1 cellular context compared by ENCODE assay signal in the genomic region with DNA sequence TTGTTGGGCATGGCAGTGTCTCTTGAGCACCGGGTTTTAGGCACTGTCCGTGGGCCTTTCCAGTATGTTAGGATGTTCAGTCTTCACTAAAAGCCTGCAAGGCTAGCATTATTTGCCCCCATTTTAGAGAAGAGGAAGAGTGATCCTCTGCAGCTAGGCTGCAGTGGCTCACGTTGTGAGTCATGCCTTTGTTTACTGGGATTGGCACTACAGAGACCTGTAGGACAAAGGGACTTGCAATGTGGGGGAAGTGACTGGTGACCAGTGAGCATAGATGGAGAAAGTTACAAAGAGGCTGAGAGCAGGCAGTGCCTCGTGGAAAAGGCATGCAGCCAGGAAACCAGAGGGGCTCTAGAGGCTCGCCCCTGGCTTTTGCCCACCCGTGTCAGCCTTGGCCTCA.
A peak's percentile ranks its signal among the peaks of the same experiment; 100 is the strongest.
TF ChIP-seq lines count a peak whose summit lies in the region.

No MANE protein-coding gene starts in this region.

TF ChIP-seq in K562, 482 proteins besides CTCF, POLR2A, EP300 and RAD21:
- TF ChIP-seq, protein P1, sequence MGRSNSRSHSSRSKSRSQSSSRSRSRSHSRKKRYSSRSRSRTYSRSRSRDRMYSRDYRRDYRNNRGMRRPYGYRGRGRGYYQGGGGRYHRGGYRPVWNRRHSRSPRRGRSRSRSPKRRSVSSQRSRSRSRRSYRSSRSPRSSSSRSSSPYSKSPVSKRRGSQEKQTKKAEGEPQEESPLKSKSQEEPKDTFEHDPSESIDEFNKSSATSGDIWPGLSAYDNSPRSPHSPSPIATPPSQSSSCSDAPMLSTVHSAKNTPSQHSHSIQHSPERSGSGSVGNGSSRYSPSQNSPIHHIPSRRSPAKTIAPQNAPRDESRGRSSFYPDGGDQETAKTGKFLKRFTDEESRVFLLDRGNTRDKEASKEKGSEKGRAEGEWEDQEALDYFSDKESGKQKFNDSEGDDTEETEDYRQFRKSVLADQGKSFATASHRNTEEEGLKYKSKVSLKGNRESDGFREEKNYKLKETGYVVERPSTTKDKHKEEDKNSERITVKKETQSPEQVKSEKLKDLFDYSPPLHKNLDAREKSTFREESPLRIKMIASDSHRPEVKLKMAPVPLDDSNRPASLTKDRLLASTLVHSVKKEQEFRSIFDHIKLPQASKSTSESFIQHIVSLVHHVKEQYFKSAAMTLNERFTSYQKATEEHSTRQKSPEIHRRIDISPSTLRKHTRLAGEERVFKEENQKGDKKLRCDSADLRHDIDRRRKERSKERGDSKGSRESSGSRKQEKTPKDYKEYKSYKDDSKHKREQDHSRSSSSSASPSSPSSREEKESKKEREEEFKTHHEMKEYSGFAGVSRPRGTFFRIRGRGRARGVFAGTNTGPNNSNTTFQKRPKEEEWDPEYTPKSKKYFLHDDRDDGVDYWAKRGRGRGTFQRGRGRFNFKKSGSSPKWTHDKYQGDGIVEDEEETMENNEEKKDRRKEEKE (IDR thresholded peaks at IDR 0.05; ENCODE audit: borderline replicate concordance in 1 of 2, control insufficient read depth in 1 of 2, low read depth in 2 of 2, low read length in 1 of 2): no peak
- TF ChIP-seq ETV1 (tag; conservative IDR thresholded peaks at IDR 0.05; ENCODE audit: low read depth): no peak
- no peak for TF ChIP-seq TEAD4 (IDR thresholded peaks at IDR 0.05; ENCODE audit: low read length)
- 0 out of 2 replicates have a peak, but pooled peaks have one; percentile 37 for TF ChIP-seq TEAD4 (CRISPR knock-in tag; IDR thresholded peaks at IDR 0.05; ENCODE audit: borderline replicate concordance)
- no peak for TF ChIP-seq ZNF232 (CRISPR knock-in tag; IDR thresholded peaks at IDR 0.05)
- no peak for TF ChIP-seq MTF1 (CRISPR knock-in tag; IDR thresholded peaks at IDR 0.05; ENCODE audit: borderline replicate concordance)
- TF ChIP-seq MIER1 (IDR thresholded peaks at IDR 0.05; ENCODE audit: low read depth): no peak
